24 cellular contexts compared by ENCODE assay signal in genomic region chr1:227459977-227460376, GRCh38.
"Had no signal": no experiment of that assay in that cellular context is flagged by ENCODE, and none has a peak within 500 bp of the region (broad histone marks: within the 10 kb centered on the region; RNA-seq: fewer than 3 reads in every experiment).

No MANE protein-coding gene starts in this region.

- H3K27ac Mint-ChIP-seq: activated CD4-positive, alpha-beta T cell treated with anti-CD3 and anti-CD28 coated beads, Interleukin-2, amount 10 ng/mL, durations not matched to agents 7 days and 5 days; activated CD8-positive, alpha-beta memory T cell treated with anti-CD3 and anti-CD28 coated beads, Interleukin-2, amount 10 ng/mL, durations not matched to agents 7 days and 5 days; activated CD8-positive, alpha-beta T cell treated with anti-CD3 and anti-CD28 coated beads for 36 hours; activated naive CD4-positive, alpha-beta T cell treated with anti-CD3 and anti-CD28 coated beads, Interleukin-2, amount 50 U/mL, for 24 hours; naive thymus-derived CD4-positive, alpha-beta T cell; neural progenitor cell had no signal

- H3K9me3 Mint-ChIP-seq: activated CD4-positive, alpha-beta T cell treated with anti-CD3 and anti-CD28 coated beads, Interleukin-2, amount 10 ng/mL, durations not matched to agents 7 days and 5 days; activated CD8-positive, alpha-beta T cell treated with anti-CD3 and anti-CD28 coated beads for 36 hours; activated naive CD4-positive, alpha-beta T cell treated with anti-CD3 and anti-CD28 coated beads, Interleukin-2, amount 50 U/mL, for 24 hours; neural progenitor cell had no signal

- H3K4me3 ChIP-seq: body of pancreas, lower lobe of right lung, neural progenitor cell, upper lobe of left lung had no signal

- H3K4me1 Mint-ChIP-seq: activated CD4-positive, alpha-beta T cell treated with anti-CD3 and anti-CD28 coated beads, Interleukin-2, amount 10 ng/mL, durations not matched to agents 7 days and 5 days; activated CD8-positive, alpha-beta memory T cell treated with anti-CD3 and anti-CD28 coated beads, Interleukin-2, amount 10 ng/mL, durations not matched to agents 7 days and 5 days; activated naive CD4-positive, alpha-beta T cell treated with anti-CD3 and anti-CD28 coated beads, Interleukin-2, amount 50 U/mL, for 24 hours; naive thymus-derived CD4-positive, alpha-beta T cell; neural progenitor cell had no signal

- H3K36me3 ChIP-seq: lower lobe of right lung, neural progenitor cell, upper lobe of left lung, WERI-Rb-1 had no signal

- FAIRE-seq: TTC549 had no signal

- DNase-seq: activated CD4-positive, alpha-beta T cell treated with anti-CD3 and anti-CD28 coated beads, Interleukin-2, amount 10 ng/mL, durations not matched to agents 7 days and 5 days; activated CD4-positive, CD25-positive, alpha-beta regulatory T cell treated with anti-CD3 and anti-CD28 coated beads, Interleukin-2, amount 50 U/mL, for 72 hours; activated CD8-positive, alpha-beta memory T cell treated with anti-CD3 and anti-CD28 coated beads, Interleukin-2, amount 10 ng/mL, durations not matched to agents 7 days and 5 days; activated CD8-positive, alpha-beta T cell treated with anti-CD3 and anti-CD28 coated beads for 36 hours; activated gamma-delta T cell; activated T-cell treated with anti-CD3 and anti-CD28 coated beads for 4 hours; anterior cingulate cortex; body of pancreas; caudate nucleus; dermis blood vessel endothelial cell; effector CD8-positive, alpha-beta T cell; foreskin keratinocyte; left cardiac atrium; lower lobe of right lung; naive thymus-derived CD4-positive, alpha-beta T cell; retina; stimulated activated CD4-positive, alpha-beta T cell treated with anti-CD3 and anti-CD28 coated beads, Interleukin-4, amount 100 ng/mL, for 24 hours; stimulated activated naive CD4-positive, alpha-beta T cell treated with Interleukin-2 at 50 U/mL for 16 hours; T-helper 1 cell; upper lobe of left lung; WERI-Rb-1 had no signal

- H3K4me3 Mint-ChIP-seq: activated CD4-positive, alpha-beta T cell treated with anti-CD3 and anti-CD28 coated beads, Interleukin-2, amount 10 ng/mL, durations not matched to agents 7 days and 5 days; activated CD8-positive, alpha-beta memory T cell treated with anti-CD3 and anti-CD28 coated beads, Interleukin-2, amount 10 ng/mL, durations not matched to agents 7 days and 5 days; activated CD8-positive, alpha-beta T cell treated with anti-CD3 and anti-CD28 coated beads for 36 hours; activated naive CD4-positive, alpha-beta T cell treated with anti-CD3 and anti-CD28 coated beads, Interleukin-2, amount 50 U/mL, for 24 hours; naive thymus-derived CD4-positive, alpha-beta T cell; neural progenitor cell had no signal

- ATAC-seq: activated CD8-positive, alpha-beta memory T cell treated with anti-CD3 and anti-CD28 coated beads, Interleukin-2, amount 10 ng/mL, durations not matched to agents 7 days and 5 days; activated CD8-positive, alpha-beta T cell treated with anti-CD3 and anti-CD28 coated beads for 36 hours; body of pancreas; foreskin keratinocyte; left cardiac atrium; naive thymus-derived CD4-positive, alpha-beta T cell had no signal

- H3K36me3 Mint-ChIP-seq: activated CD8-positive, alpha-beta memory T cell treated with anti-CD3 and anti-CD28 coated beads, Interleukin-2, amount 10 ng/mL, durations not matched to agents 7 days and 5 days; activated naive CD4-positive, alpha-beta T cell treated with anti-CD3 and anti-CD28 coated beads, Interleukin-2, amount 50 U/mL, for 24 hours; naive thymus-derived CD4-positive, alpha-beta T cell; neural progenitor cell had no signal

- H3K27me3 ChIP-seq: body of pancreas, neural progenitor cell, upper lobe of left lung had no signal
